Comparison of ENCODE assay signal across 15 cellular contexts in the genomic region with DNA sequence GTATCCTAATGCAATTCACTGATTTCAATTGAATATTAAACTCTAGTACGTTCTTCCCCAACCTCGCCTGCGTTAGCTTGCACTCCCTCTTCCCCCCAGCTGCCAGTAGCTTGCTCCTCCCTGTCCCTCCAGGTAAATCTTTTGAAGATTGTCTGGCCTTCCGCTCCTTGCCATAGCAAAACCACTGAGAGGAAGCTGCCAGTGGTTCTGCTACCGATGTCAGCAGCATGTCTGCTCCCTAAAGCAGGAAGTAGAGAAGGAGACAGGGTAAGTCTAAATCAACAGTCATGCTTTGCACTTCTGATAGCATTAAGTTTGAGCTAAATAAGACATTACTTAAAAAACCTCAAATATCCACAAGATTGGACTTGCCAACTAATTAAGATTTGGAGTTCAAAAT.
DNase-seq lines count a peak whose midpoint lies in the region; ATAC-seq and TF ChIP-seq lines count a peak whose summit lies in the region.
"Had no signal": no experiment of that assay in that cellular context is flagged by ENCODE, and none has a peak within 500 bp of the region (broad histone marks: within the 10 kb centered on the region; RNA-seq: fewer than 3 reads in every experiment).

No MANE protein-coding gene starts in this region.

- H3K56ac ChIP-seq in mesendoderm (ENCODE audit: low read length), result no peak overlapping the region

- peaks cover 3% of the 10 kb centered on the region for H3K27me3 Mint-ChIP-seq in activated CD4-positive, alpha-beta T cell treated with anti-CD3 and anti-CD28 coated beads, Interleukin-2, amount 10 ng/mL, durations not matched to agents 7 days and 5 days
- H3K27me3 Mint-ChIP-seq in GM23338 (ENCODE audit: insufficient read depth, low read depth, poor library complexity), result no peaks in the 10 kb centered on the region
- peaks cover 11% of the 10 kb centered on the region for H3K27me3 Mint-ChIP-seq in T-helper 2 cell treated with Interferon-gamma antibody and Interleukin-4, amounts not matched to agents 5 μg/mL and 100 μg/mL, for 36 hours (ENCODE audit: low read depth)

- H3F3A ChIP-seq in GM23338 (replicated peaks; ENCODE audit: low read depth), result no peaks in the 10 kb centered on the region

- H3K18ac ChIP-seq in mesendoderm (ENCODE audit: low read length), result no peak overlapping the region

- H3K4me1 ChIP-seq in GM23338 (ENCODE audit: insufficient read depth) (no peaks in the 10 kb centered on the region), mesendoderm (ENCODE audit: control insufficient read depth, low read depth, low read length) (no peaks in the 10 kb centered on the region)
- H3K4me1 ChIP-seq: gastrocnemius medialis had no signal

- no peak overlapping the region for H4K8ac ChIP-seq in mesendoderm (ENCODE audit: low read depth, low read length)

- peaks cover 15% of the 10 kb centered on the region for H3K4me1 Mint-ChIP-seq in activated CD4-positive, alpha-beta T cell treated with anti-CD3 and anti-CD28 coated beads, Interleukin-2, amount 10 ng/mL, durations not matched to agents 7 days and 5 days
- H3K4me1 Mint-ChIP-seq in GM23338, result no peaks in the 10 kb centered on the region
- peaks cover 10% of the 10 kb centered on the region for H3K4me1 Mint-ChIP-seq in T-helper 2 cell treated with Interferon-gamma antibody and Interleukin-4, amounts not matched to agents 5 μg/mL and 100 μg/mL, for 36 hours (ENCODE audit: low read depth)

- H3K27ac Mint-ChIP-seq in activated CD4-positive, alpha-beta T cell treated with anti-CD3 and anti-CD28 coated beads, Interleukin-2, amount 10 ng/mL, durations not matched to agents 7 days and 5 days, result no peak overlapping the region
- no peak overlapping the region for H3K27ac Mint-ChIP-seq in GM23338
- no peak overlapping the region for H3K27ac Mint-ChIP-seq in T-helper 2 cell treated with Interferon-gamma antibody and Interleukin-4, amounts not matched to agents 5 μg/mL and 100 μg/mL, for 36 hours

- H3K9ac ChIP-seq in mesendoderm (ENCODE audit: low read length), result no peak overlapping the region

- H3K23ac ChIP-seq in mesendoderm (ENCODE audit: low read length), result no peak overlapping the region

- H2AFZ ChIP-seq in GM23338, result peak overlapping the region; percentile 39; the same call in 1 of the 2 replicates

- H3K36me3 ChIP-seq in GM23338 (ENCODE audit: insufficient read depth) (no peaks in the 10 kb centered on the region), mesendoderm (ENCODE audit: control insufficient read depth, insufficient read depth, low read length) (no peaks in the 10 kb centered on the region)
- H3K36me3 ChIP-seq: gastrocnemius medialis had no signal

- WGBS in mesendoderm (ENCODE audit: extremely low coverage, insufficient coverage, low lambda C conversion rate), result no CpG with 5 or more reads among the region's 5 CpGs

- H3K4me2 ChIP-seq in GM23338, result no peak overlapping the region
- no peak overlapping the region for H3K4me2 ChIP-seq in mesendoderm (ENCODE audit: low read length)

- H3K4ac ChIP-seq in mesendoderm (ENCODE audit: low read depth, low read length), result no peak overlapping the region

- DNase-seq in activated CD4-positive, alpha-beta T cell treated with anti-CD3 and anti-CD28 coated beads, Interleukin-2, amount 10 ng/mL, durations not matched to agents 7 days and 5 days, result peak; percentile 40
- no peak for DNase-seq in activated CD4-positive, alpha-beta T cell treated with anti-CD3 and anti-CD28 coated beads, Interleukin-2, amount 50 U/mL, for 4 hours
- DNase-seq in GM23338 (ENCODE audit: low spot score) (peak; percentile 14), mesendoderm (peak; percentile 1), NCI-H510A treated with DMSO at 0.1 percent for 48 hours (lab: John Stamatoyannopoulos, UW) (no peak), Ammon's horn (ENCODE audit: low spot score) (no peak)
- no peak for DNase-seq in T-helper 2 cell treated with Interferon-gamma antibody and Interleukin-4, amounts not matched to agents 5 μg/mL and 100 μg/mL, for 36 hours (ENCODE audit: low spot score)
- DNase-seq: ACHN; activated effector memory CD4-positive, alpha-beta T cell treated with anti-CD3 and anti-CD28 coated beads, Interleukin-2, amount 50 U/mL, for 16 hours; gastrocnemius medialis; kidney; NCI-H2081 treated with DMSO at 0.1 percent for 48 hours; trophoblast cell had no signal

- no peak overlapping the region for H4K5ac ChIP-seq in mesendoderm (ENCODE audit: low read length)

- no peaks in the 10 kb centered on the region for H4K20me1 ChIP-seq in GM23338 (replicated peaks; ENCODE audit: insufficient read depth)

- no peak overlapping the region for H2BK15ac ChIP-seq in mesendoderm (replicated peaks; ENCODE audit: low read depth)

- H3K27ac ChIP-seq in GM23338 (ENCODE audit: low read depth) (peak overlapping the region; percentile 12; the same call in 1 of the 2 replicates), mesendoderm (ENCODE audit: low read depth, low read length) (no peak overlapping the region)
- H3K27ac ChIP-seq: gastrocnemius medialis, SK-N-MC had no signal

- no peak overlapping the region for H2AK5ac ChIP-seq in mesendoderm (ENCODE audit: low read length)

- H3K4me3 ChIP-seq in GM23338, result no peak overlapping the region
- H3K4me3 ChIP-seq in mesendoderm (ENCODE audit: low read length), result no peak overlapping the region
- H3K4me3 ChIP-seq: gastrocnemius medialis, SK-N-MC had no signal

- H3K79me2 ChIP-seq in GM23338 (replicated peaks; ENCODE audit: insufficient read depth) (no peaks in the 10 kb centered on the region), mesendoderm (ENCODE audit: control insufficient read depth, insufficient read depth, low read length) (no peaks in the 10 kb centered on the region)

- POLR2A ChIA-PET in activated CD4-positive, alpha-beta T cell treated with anti-CD3 and anti-CD28 coated beads, Interleukin-2, amount 10 ng/mL, durations not matched to agents 7 days and 5 days (lab: Charles Lee), result no interaction called here

- TF ChIP-seq CTCF in GM23338 (conservative IDR thresholded peaks at IDR 0.05; ENCODE audit: low read depth in 2 of 2), result no peak

- H2BK5ac ChIP-seq in mesendoderm (ENCODE audit: low read length), result no peak overlapping the region

- H3K27me3 ChIP-seq in GM23338 (ENCODE audit: insufficient read depth) (no peaks in the 10 kb centered on the region), mesendoderm (ENCODE audit: insufficient read depth, low read length, poor library complexity) (no peaks in the 10 kb centered on the region)
- H3K27me3 ChIP-seq: gastrocnemius medialis had no signal

- no peaks in the 10 kb centered on the region for H3K9me3 Mint-ChIP-seq in activated CD4-positive, alpha-beta T cell treated with anti-CD3 and anti-CD28 coated beads, Interleukin-2, amount 10 ng/mL, durations not matched to agents 7 days and 5 days
- H3K9me3 Mint-ChIP-seq in GM23338, result no peaks in the 10 kb centered on the region
- no peaks in the 10 kb centered on the region for H3K9me3 Mint-ChIP-seq in T-helper 2 cell treated with Interferon-gamma antibody and Interleukin-4, amounts not matched to agents 5 μg/mL and 100 μg/mL, for 36 hours

- H2BK120ac ChIP-seq in mesendoderm (ENCODE audit: low read depth, low read length), result no peak overlapping the region

- H3K4me3 Mint-ChIP-seq in activated CD4-positive, alpha-beta T cell treated with anti-CD3 and anti-CD28 coated beads, Interleukin-2, amount 10 ng/mL, durations not matched to agents 7 days and 5 days, result no peak overlapping the region
- no peak overlapping the region for H3K4me3 Mint-ChIP-seq in GM23338
- peak overlapping the region; percentile 43 for H3K4me3 Mint-ChIP-seq in T-helper 2 cell treated with Interferon-gamma antibody and Interleukin-4, amounts not matched to agents 5 μg/mL and 100 μg/mL, for 36 hours

- no peaks in the 10 kb centered on the region for H3K79me1 ChIP-seq in mesendoderm (ENCODE audit: low read length)

- no peaks in the 10 kb centered on the region for H3K36me3 Mint-ChIP-seq in activated CD4-positive, alpha-beta T cell treated with anti-CD3 and anti-CD28 coated beads, Interleukin-2, amount 10 ng/mL, durations not matched to agents 7 days and 5 days (ENCODE audit: low read depth)
- H3K36me3 Mint-ChIP-seq in GM23338 (ENCODE audit: low read depth), result no peaks in the 10 kb centered on the region
- no peaks in the 10 kb centered on the region for H3K36me3 Mint-ChIP-seq in T-helper 2 cell treated with Interferon-gamma antibody and Interleukin-4, amounts not matched to agents 5 μg/mL and 100 μg/mL, for 36 hours (ENCODE audit: low read depth)

- no peak for ATAC-seq in GM23338
- no peak for ATAC-seq in HG03457 (IDR thresholded peaks at IDR 0.05; ENCODE audit: unreplicated experiment)
- ATAC-seq: gastrocnemius medialis had no signal

- no peaks in the 10 kb centered on the region for H3K9me2 ChIP-seq in GM23338 (ENCODE audit: insufficient read depth)

- CTCF ChIA-PET in activated CD4-positive, alpha-beta T cell treated with anti-CD3 and anti-CD28 coated beads, Interleukin-2, amount 10 ng/mL, durations not matched to agents 7 days and 5 days (lab: Charles Lee), result no interaction called here

TF ChIP-seq in GM23338, 12 proteins besides CTCF, POLR2A, EP300 and RAD21 (continues in another document):
- TF ChIP-seq STAT1 (IDR thresholded peaks at IDR 0.05; ENCODE audit: unreplicated experiment), result no peak
- TF ChIP-seq, protein P1, sequence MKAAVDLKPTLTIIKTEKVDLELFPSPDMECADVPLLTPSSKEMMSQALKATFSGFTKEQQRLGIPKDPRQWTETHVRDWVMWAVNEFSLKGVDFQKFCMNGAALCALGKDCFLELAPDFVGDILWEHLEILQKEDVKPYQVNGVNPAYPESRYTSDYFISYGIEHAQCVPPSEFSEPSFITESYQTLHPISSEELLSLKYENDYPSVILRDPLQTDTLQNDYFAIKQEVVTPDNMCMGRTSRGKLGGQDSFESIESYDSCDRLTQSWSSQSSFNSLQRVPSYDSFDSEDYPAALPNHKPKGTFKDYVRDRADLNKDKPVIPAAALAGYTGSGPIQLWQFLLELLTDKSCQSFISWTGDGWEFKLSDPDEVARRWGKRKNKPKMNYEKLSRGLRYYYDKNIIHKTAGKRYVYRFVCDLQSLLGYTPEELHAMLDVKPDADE (IDR thresholded peaks at IDR 0.05), result no peak
- no peak for TF ChIP-seq CREB1 (CRISPR knock-in tag; IDR thresholded peaks at IDR 0.05; ENCODE audit: low read depth)
- no peak for TF ChIP-seq NANOG (IDR thresholded peaks at IDR 0.05; ENCODE audit: borderline replicate concordance)

Comparison
In these comparisons a context has a peak if more than half of its experiments do, and no peak if none do; other contexts are left out.
1. DNase-seq: peak in activated CD4-positive, alpha-beta T cell treated with anti-CD3 and anti-CD28 coated beads, Interleukin-2, amount 10 ng/mL, durations not matched to agents 7 days and 5 days (single experiment), GM23338 (single experiment) and mesendoderm (single experiment); none in activated CD4-positive, alpha-beta T cell treated with anti-CD3 and anti-CD28 coated beads, Interleukin-2, amount 50 U/mL, for 4 hours (0 of 2), T-helper 2 cell treated with Interferon-gamma antibody and Interleukin-4, amounts not matched to agents 5 μg/mL and 100 μg/mL, for 36 hours (single experiment), NCI-H510A treated with DMSO at 0.1 percent for 48 hours (single experiment) and Ammon's horn (single experiment).